Comparison of ENCODE assay signal across 2 cellular contexts in the genomic region with DNA sequence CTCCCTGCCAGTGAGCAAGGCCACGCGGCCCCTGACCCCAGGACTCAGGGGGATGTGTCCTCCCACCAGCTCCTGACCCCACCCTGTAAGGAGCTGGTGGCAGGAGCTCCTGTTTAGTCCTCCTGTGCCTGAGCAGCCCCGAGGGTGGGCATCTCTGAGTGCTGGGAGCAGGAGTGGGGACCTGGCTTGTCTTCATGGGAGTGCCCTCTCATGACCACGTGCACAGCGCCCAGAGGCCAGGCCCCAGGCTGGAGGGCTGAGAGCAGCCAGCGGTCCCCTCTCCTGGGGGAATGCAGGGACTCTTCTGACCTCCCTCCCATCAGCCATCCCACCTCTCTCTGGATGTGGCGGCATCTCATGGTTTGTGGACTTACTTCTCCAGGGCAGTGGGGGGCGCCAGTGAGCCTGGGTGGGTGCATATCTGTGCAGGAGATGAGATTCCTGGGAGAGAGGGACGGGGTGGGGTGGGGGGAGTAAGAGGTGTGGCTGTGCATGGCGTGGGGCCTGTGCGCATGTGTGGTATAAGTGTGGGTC.
TF ChIP-seq lines count a peak whose summit lies in the region.

No MANE protein-coding gene starts in this region.

TF ChIP-seq in SK-N-SH, 30 proteins besides CTCF, POLR2A, EP300 and RAD21 (continued from another document):
- TF ChIP-seq MEF2A (IDR thresholded peaks at IDR 0.05; ENCODE audit: borderline replicate concordance, low read depth) (no peak), POLR2AphosphoS5 (IDR thresholded peaks at IDR 0.05; ENCODE audit: low read depth, low read length) (no peak), MXI1 (IDR thresholded peaks at IDR 0.05; ENCODE audit: low read depth, low read length) (no peak), SIN3A (IDR thresholded peaks at IDR 0.05; ENCODE audit: borderline replicate concordance, low read depth, low read length) (no peak), RCOR1 (IDR thresholded peaks at IDR 0.05; ENCODE audit: low read length) (no peak), EZH2phosphoT487 (IDR thresholded peaks at IDR 0.05; ENCODE audit: borderline replicate concordance, low read depth) (no peak), ELF1 (IDR thresholded peaks at IDR 0.05) (no peak), GATA2 (CRISPR knock-in tag; IDR thresholded peaks at IDR 0.05) (no peak), CHD2 (IDR thresholded peaks at IDR 0.05; ENCODE audit: low read length, partially characterized antibody) (no peak)
- TF ChIP-seq, protein P1, sequence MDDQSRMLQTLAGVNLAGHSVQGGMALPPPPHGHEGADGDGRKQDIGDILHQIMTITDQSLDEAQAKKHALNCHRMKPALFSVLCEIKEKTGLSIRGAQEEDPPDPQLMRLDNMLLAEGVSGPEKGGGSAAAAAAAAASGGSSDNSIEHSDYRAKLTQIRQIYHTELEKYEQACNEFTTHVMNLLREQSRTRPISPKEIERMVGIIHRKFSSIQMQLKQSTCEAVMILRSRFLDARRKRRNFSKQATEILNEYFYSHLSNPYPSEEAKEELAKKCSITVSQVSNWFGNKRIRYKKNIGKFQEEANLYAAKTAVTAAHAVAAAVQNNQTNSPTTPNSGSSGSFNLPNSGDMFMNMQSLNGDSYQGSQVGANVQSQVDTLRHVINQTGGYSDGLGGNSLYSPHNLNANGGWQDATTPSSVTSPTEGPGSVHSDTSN (IDR thresholded peaks at IDR 0.05) = no peak
- TF ChIP-seq, protein P2, sequence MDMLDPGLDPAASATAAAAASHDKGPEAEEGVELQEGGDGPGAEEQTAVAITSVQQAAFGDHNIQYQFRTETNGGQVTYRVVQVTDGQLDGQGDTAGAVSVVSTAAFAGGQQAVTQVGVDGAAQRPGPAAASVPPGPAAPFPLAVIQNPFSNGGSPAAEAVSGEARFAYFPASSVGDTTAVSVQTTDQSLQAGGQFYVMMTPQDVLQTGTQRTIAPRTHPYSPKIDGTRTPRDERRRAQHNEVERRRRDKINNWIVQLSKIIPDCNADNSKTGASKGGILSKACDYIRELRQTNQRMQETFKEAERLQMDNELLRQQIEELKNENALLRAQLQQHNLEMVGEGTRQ (IDR thresholded peaks at IDR 0.05; ENCODE audit: borderline replicate concordance, low read depth, low read length) = no peak
- TF ChIP-seq, protein P3, sequence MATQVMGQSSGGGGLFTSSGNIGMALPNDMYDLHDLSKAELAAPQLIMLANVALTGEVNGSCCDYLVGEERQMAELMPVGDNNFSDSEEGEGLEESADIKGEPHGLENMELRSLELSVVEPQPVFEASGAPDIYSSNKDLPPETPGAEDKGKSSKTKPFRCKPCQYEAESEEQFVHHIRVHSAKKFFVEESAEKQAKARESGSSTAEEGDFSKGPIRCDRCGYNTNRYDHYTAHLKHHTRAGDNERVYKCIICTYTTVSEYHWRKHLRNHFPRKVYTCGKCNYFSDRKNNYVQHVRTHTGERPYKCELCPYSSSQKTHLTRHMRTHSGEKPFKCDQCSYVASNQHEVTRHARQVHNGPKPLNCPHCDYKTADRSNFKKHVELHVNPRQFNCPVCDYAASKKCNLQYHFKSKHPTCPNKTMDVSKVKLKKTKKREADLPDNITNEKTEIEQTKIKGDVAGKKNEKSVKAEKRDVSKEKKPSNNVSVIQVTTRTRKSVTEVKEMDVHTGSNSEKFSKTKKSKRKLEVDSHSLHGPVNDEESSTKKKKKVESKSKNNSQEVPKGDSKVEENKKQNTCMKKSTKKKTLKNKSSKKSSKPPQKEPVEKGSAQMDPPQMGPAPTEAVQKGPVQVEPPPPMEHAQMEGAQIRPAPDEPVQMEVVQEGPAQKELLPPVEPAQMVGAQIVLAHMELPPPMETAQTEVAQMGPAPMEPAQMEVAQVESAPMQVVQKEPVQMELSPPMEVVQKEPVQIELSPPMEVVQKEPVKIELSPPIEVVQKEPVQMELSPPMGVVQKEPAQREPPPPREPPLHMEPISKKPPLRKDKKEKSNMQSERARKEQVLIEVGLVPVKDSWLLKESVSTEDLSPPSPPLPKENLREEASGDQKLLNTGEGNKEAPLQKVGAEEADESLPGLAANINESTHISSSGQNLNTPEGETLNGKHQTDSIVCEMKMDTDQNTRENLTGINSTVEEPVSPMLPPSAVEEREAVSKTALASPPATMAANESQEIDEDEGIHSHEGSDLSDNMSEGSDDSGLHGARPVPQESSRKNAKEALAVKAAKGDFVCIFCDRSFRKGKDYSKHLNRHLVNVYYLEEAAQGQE (IDR thresholded peaks at IDR 0.05; ENCODE audit: low read depth, low read length) = no peak
TF ChIP-seq in SK-N-SH: peak in this region for 0.

TF ChIP-seq in SK-N-SH treated with all-trans-retinoic acid at 6 μM for 48 hours, 23 proteins besides CTCF, POLR2A, EP300 and RAD21 (continued from another document):
- TF ChIP-seq RARB (CRISPR knock-in tag; IDR thresholded peaks at IDR 0.05) (no peak), ARNTL (CRISPR knock-in tag; IDR thresholded peaks at IDR 0.05; ENCODE audit: borderline replicate concordance, low read depth) (no peak), CSDC2 (CRISPR knock-in tag; IDR thresholded peaks at IDR 0.05) (no peak), ZNF8 (CRISPR knock-in tag; IDR thresholded peaks at IDR 0.05) (no peak), TCF4 (CRISPR knock-in tag; IDR thresholded peaks at IDR 0.05; ENCODE audit: borderline replicate concordance) (no peak), ZNF565 (CRISPR knock-in tag; conservative IDR thresholded peaks at IDR 0.05; ENCODE audit: low read depth) (no peak), ESRRG (CRISPR knock-in tag; IDR thresholded peaks at IDR 0.05) (no peak), BACH2 (CRISPR knock-in tag; IDR thresholded peaks at IDR 0.05; ENCODE audit: borderline replicate concordance) (no peak), ZC3H10 (CRISPR knock-in tag; IDR thresholded peaks at IDR 0.05) (no peak)
- TF ChIP-seq, protein P4, sequence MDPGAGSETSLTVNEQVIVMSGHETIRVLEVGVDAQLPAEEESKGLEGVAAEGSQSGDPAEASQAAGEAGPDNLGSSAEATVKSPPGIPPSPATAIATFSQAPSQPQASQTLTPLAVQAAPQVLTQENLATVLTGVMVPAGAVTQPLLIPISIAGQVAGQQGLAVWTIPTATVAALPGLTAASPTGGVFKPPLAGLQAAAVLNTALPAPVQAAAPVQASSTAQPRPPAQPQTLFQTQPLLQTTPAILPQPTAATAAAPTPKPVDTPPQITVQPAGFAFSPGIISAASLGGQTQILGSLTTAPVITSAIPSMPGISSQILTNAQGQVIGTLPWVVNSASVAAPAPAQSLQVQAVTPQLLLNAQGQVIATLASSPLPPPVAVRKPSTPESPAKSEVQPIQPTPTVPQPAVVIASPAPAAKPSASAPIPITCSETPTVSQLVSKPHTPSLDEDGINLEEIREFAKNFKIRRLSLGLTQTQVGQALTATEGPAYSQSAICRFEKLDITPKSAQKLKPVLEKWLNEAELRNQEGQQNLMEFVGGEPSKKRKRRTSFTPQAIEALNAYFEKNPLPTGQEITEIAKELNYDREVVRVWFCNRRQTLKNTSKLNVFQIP (CRISPR knock-in tag; IDR thresholded peaks at IDR 0.05; ENCODE audit: borderline replicate concordance, low read depth) = no peak
- TF ChIP-seq, protein P5, sequence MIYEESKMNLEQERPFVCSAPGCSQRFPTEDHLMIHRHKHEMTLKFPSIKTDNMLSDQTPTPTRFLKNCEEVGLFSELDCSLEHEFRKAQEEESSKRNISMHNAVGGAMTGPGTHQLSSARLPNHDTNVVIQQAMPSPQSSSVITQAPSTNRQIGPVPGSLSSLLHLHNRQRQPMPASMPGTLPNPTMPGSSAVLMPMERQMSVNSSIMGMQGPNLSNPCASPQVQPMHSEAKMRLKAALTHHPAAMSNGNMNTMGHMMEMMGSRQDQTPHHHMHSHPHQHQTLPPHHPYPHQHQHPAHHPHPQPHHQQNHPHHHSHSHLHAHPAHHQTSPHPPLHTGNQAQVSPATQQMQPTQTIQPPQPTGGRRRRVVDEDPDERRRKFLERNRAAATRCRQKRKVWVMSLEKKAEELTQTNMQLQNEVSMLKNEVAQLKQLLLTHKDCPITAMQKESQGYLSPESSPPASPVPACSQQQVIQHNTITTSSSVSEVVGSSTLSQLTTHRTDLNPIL (CRISPR knock-in tag; IDR thresholded peaks at IDR 0.05; ENCODE audit: low read depth) = no peak
- TF ChIP-seq, protein P6, sequence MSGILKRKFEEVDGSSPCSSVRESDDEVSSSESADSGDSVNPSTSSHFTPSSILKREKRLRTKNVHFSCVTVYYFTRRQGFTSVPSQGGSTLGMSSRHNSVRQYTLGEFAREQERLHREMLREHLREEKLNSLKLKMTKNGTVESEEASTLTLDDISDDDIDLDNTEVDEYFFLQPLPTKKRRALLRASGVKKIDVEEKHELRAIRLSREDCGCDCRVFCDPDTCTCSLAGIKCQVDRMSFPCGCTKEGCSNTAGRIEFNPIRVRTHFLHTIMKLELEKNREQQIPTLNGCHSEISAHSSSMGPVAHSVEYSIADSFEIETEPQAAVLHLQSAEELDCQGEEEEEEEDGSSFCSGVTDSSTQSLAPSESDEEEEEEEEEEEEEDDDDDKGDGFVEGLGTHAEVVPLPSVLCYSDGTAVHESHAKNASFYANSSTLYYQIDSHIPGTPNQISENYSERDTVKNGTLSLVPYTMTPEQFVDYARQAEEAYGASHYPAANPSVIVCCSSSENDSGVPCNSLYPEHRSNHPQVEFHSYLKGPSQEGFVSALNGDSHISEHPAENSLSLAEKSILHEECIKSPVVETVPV (CRISPR knock-in tag; IDR thresholded peaks at IDR 0.05) = no peak
TF ChIP-seq in SK-N-SH treated with all-trans-retinoic acid at 6 μM for 48 hours: peak in this region for 0.
